23 cellular contexts compared by ENCODE assay signal in the genomic region with DNA sequence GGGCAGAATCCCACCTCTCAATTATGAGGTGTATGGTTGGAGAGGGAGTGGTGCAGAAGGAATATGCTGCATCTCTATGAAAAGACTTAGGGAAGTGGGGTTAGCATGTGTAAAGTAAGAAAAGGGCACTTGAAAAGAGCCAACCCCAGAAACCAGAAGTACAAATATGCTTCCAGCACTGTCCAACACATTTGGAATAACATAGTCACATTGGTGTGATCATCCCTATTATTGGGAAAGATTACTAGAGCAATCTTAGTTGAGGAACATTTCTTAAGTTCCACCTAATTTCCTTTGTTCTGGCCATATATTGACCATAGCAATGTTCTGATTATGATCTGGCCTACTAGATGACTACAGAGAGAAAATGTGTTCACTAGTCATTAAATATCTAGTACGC. TPM values are rescaled to one million over a fixed set of nuclear protein-coding genes. Genes with fewer than 3 reads are reported as not detected.
A peak's percentile ranks its signal among the peaks of the same experiment; 100 is the strongest.
DNase-seq lines count a peak whose midpoint lies in the region; ATAC-seq and TF ChIP-seq lines count a peak whose summit lies in the region.
"Had no signal": no experiment of that assay in that cellular context is flagged by ENCODE, and none has a peak within 500 bp of the region (broad histone marks: within the 10 kb centered on the region; RNA-seq: fewer than 3 reads in every experiment).

No MANE protein-coding gene starts in this region.

- no peak overlapping the region for H3K9ac ChIP-seq in Karpas-422 (ENCODE audit: low read length)

- no peak for TF ChIP-seq POLR2A in heart left ventricle (IDR thresholded peaks at IDR 0.05)
- TF ChIP-seq POLR2A in sigmoid colon (IDR thresholded peaks at IDR 0.05) = no peak

- WGBS in heart left ventricle, 4 donors = 78 to 90% (median 88%) methylated on average over 1 of the region's 1 CpG
- 85 to 99% methylated on average over 1 of the region's 1 CpG for WGBS in sigmoid colon, 2 donors

- H3K27ac ChIP-seq in heart left ventricle (peak overlapping the region in 11 of 12 donors; percentile 25 to 79 (median 62)), sigmoid colon (peak overlapping the region; percentile 19 to 61 (median 50)), Karpas-422 (ENCODE audit: low read length) (no peak overlapping the region)
- H3K27ac ChIP-seq: dorsolateral prefrontal cortex had no signal

- no peak overlapping the region for H3K4me2 ChIP-seq in Karpas-422 (ENCODE audit: low read depth, low read length, poor library complexity, severe bottlenecking)

- H3K36me3 ChIP-seq in heart left ventricle = peaks cover 0 to 23% (median 15%) of the 10 kb centered on the region in 9 donors
- H3K36me3 ChIP-seq in sigmoid colon = peaks cover 0 to 16% (median 3%) of the 10 kb centered on the region in 4 donors
- no peaks in the 10 kb centered on the region for H3K36me3 ChIP-seq in Karpas-422 (ENCODE audit: insufficient read depth, low read length)

- TF ChIP-seq CTCF in heart left ventricle (IDR thresholded peaks at IDR 0.05) = no peak
- TF ChIP-seq CTCF in fibroblast of mammary gland (conservative IDR thresholded peaks at IDR 0.05; ENCODE audit: control insufficient read depth, insufficient read depth, low read depth, low read length) = no peak
- no peak for TF ChIP-seq CTCF in sigmoid colon (IDR thresholded peaks at IDR 0.05)

- H3K9me2 ChIP-seq in Karpas-422 (replicated peaks; ENCODE audit: insufficient read depth, low read length) = no peaks in the 10 kb centered on the region

- no peaks in the 10 kb centered on the region; the same call in 1 of the 2 replicates for H3K79me2 ChIP-seq in Karpas-422 (ENCODE audit: low read length)

- TF ChIP-seq EP300 in sigmoid colon (IDR thresholded peaks at IDR 0.05) = no peak

- peaks cover 3 to 58% (median 42%) of the 10 kb centered on the region in 12 donors for H3K4me1 ChIP-seq in heart left ventricle
- H3K4me1 ChIP-seq in sigmoid colon = peaks cover 0 to 31% (median 26%) of the 10 kb centered on the region in 4 donors
- 0 out of 2 replicates have a peak, but pooled peaks cover 3% of the 10 kb centered on the region for H3K4me1 ChIP-seq in Karpas-422 (ENCODE audit: low read length)

- DNase-seq in heart left ventricle (no peak), cardiac septum (ENCODE audit: low spot score) (no peak), fibroblast of mammary gland (ENCODE audit: low read depth) (peak; percentile 19), sigmoid colon (no peak), NCI-H1092 treated with DMSO at 0.1 percent for 48 hours (lab: John Stamatoyannopoulos, UW) (no peak), putamen (ENCODE audit: low spot score) (no peak), Karpas-422 (no peak), GM19238 (ENCODE audit: insufficient read length, low spot score) (no peak)
- DNase-seq: activated CD4-positive, CD25-positive, alpha-beta regulatory T cell; activated naive CD4-positive, alpha-beta T cell treated with anti-CD3 and anti-CD28 coated beads, Interleukin-2, amount 10 ng/mL, durations not matched to agents 7 days and 5 days; CD8-positive, alpha-beta T cell; dorsolateral prefrontal cortex; HCEC 1CT; head of caudate nucleus; mesendoderm; NCI-H1417; NCI-H2081 treated with DMSO at 0.1 percent for 48 hours; nucleus accumbens; small intestine; stimulated activated CD4-positive, alpha-beta T cell treated with anti-CD3 and anti-CD28 coated beads, Interleukin-1b, Interleukin-23, amount 100 ng/mL, for 48 hours had no signal

- ATAC-seq in heart left ventricle = no peak
- ATAC-seq: CD8-positive, alpha-beta T cell had no signal

- H4K20me1 ChIP-seq in Karpas-422 (ENCODE audit: insufficient read depth, low read depth, low read length) = no peaks in the 10 kb centered on the region

- intact Hi-C loops in heart left ventricle (cut with DNase I) (loop anchor here in 2 of 10 donors (5.0 kb wide), 1 partner anchor 33 kb away; a partner anchor contains a TSS), cardiac septum (cut with DNase I) (loop anchor here (5.0 kb wide), 1 partner anchor 42 kb away; no protein-coding TSS in a partner anchor), sigmoid colon (cut with DNase I) (no loop called here)

- no peak overlapping the region for H2AFZ ChIP-seq in Karpas-422 (ENCODE audit: low read length)

- H3K4me3 ChIP-seq in heart left ventricle = no peak overlapping the region
- H3K4me3 ChIP-seq in fibroblast of mammary gland (ENCODE audit: control insufficient read depth, low read depth, low read length) = no peak overlapping the region
- no peak overlapping the region for H3K4me3 ChIP-seq in sigmoid colon
- H3K4me3 ChIP-seq in Karpas-422 (ENCODE audit: low read length) = no peak overlapping the region
- H3K4me3 ChIP-seq: dorsolateral prefrontal cortex, GM12878, MG63, SJSA1 had no signal

- H3K27me3 ChIP-seq in heart left ventricle (no peaks in the 10 kb centered on the region), sigmoid colon (no peaks in the 10 kb centered on the region), Karpas-422 (ENCODE audit: low read length) (no peaks in the 10 kb centered on the region)
- H3K27me3 ChIP-seq: dorsolateral prefrontal cortex, MG63, SJSA1 had no signal

- no peaks in the 10 kb centered on the region for H3K9me3 ChIP-seq in heart left ventricle
- no peaks in the 10 kb centered on the region for H3K9me3 ChIP-seq in sigmoid colon
- H3K9me3 ChIP-seq in Karpas-422 (ENCODE audit: low read length) = no peaks in the 10 kb centered on the region
- H3K9me3 ChIP-seq: MG63, SJSA1 had no signal

RNA-seq across cellular contexts. Expression of a gene that starts 34.3 kb away (rescaled TPM):
- total RNA-seq in heart left ventricle = 10 to 100 TPM; 22.6 to 54.1 (median 39.9) TPM
- polyA plus RNA-seq in heart left ventricle = 10 to 100 TPM; 14.8 to 16.1 TPM
- total RNA-seq in cardiac septum = 36.0 TPM
- total RNA-seq in sigmoid colon = 10 to 100 TPM; 22.5 to 29.0 (median 25.8) TPM
- 10 to 100 TPM in 2 of 3 donors, 1 to 10 TPM in 1; 7.8 to 19.1 (median 11.3) TPM for polyA plus RNA-seq in sigmoid colon
- total RNA-seq in Karpas-422 (2014; rRNA removed; shearing (Covaris generic); ENCODE audit: low replicate concordance) = 21.4 and 26.2 TPM in 2 replicates

RNA-seq across cellular contexts. Expression of a gene that starts 35.1 kb away (rescaled TPM):
- total RNA-seq in heart left ventricle = 100 to 1,000 TPM in 5 of 9 donors, 10 to 100 TPM in 4; 52.8 to 139 (median 104) TPM
- 10 to 100 TPM; 12.8 to 29.1 TPM for polyA plus RNA-seq in heart left ventricle
- total RNA-seq in cardiac septum = 132 TPM
- total RNA-seq in sigmoid colon = 10 to 100 TPM; 29.3 to 59.8 (median 33.3) TPM
- 10 to 100 TPM in 1 of 3 donors, 1 to 10 TPM in 2; 3.5 to 11.8 (median 3.6) TPM for polyA plus RNA-seq in sigmoid colon
- total RNA-seq in Karpas-422 (2014; rRNA removed; shearing (Covaris generic); ENCODE audit: low replicate concordance) = 1.4 and 2.5 TPM in 2 replicates
